Comparison of ENCODE assay signal across 1 cellular context in the genomic region with DNA sequence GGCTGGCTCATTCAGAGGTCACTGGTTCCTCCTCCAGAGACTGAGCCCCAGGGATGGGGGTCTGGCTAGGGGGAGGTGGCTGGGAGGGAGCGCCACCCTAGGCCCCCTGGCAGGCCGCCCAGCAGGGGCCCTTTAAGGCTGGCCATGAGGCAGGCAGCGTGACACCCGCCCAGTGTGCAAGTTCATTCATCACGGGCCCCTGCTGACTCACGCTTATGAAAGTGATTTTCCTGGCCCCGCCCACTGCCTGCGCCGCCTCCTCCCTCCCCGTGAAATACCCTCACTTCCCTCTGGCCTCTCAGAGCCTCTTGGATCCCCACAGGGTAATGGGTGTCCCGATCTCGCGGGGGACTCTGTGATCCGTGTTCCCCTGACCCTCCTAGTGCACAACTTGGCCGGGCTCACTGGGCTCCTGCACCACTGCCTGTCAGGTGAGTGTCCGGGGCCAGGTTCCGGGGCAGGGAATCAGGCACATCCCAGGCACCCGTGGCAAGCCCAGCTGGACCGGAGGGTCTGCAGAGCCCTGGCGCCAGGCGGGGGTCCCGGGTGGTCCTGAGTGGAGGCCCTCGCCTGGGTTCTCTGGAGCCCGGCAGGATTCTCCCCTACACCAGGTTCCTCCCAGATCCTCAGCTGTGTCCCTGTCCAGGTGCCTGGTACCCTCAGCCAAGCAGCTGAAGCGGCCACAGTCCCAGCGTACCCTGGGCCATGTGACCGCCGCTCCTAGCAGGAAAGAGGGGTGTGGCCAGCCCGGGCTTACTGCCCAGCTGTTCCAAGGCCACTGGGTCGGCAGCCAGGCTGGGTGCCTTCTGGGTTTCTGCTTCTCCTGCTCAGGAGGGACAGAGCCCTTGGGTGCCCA.
A peak's percentile ranks its signal among the peaks of the same experiment; 100 is the strongest.
TF ChIP-seq lines count a peak whose summit lies in the region.

A gene with protein sequence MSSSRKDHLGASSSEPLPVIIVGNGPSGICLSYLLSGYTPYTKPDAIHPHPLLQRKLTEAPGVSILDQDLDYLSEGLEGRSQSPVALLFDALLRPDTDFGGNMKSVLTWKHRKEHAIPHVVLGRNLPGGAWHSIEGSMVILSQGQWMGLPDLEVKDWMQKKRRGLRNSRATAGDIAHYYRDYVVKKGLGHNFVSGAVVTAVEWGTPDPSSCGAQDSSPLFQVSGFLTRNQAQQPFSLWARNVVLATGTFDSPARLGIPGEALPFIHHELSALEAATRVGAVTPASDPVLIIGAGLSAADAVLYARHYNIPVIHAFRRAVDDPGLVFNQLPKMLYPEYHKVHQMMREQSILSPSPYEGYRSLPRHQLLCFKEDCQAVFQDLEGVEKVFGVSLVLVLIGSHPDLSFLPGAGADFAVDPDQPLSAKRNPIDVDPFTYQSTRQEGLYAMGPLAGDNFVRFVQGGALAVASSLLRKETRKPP (plus strand): TSS at position 301 of the 856 bp plus-strand sequence. CDS start 4,432 bp downstream, outside the sequence.

TF ChIP-seq in HepG2, 621 proteins besides CTCF, POLR2A, EP300 and RAD21 (continued from another document and continues in another):
- TF ChIP-seq, protein P1, sequence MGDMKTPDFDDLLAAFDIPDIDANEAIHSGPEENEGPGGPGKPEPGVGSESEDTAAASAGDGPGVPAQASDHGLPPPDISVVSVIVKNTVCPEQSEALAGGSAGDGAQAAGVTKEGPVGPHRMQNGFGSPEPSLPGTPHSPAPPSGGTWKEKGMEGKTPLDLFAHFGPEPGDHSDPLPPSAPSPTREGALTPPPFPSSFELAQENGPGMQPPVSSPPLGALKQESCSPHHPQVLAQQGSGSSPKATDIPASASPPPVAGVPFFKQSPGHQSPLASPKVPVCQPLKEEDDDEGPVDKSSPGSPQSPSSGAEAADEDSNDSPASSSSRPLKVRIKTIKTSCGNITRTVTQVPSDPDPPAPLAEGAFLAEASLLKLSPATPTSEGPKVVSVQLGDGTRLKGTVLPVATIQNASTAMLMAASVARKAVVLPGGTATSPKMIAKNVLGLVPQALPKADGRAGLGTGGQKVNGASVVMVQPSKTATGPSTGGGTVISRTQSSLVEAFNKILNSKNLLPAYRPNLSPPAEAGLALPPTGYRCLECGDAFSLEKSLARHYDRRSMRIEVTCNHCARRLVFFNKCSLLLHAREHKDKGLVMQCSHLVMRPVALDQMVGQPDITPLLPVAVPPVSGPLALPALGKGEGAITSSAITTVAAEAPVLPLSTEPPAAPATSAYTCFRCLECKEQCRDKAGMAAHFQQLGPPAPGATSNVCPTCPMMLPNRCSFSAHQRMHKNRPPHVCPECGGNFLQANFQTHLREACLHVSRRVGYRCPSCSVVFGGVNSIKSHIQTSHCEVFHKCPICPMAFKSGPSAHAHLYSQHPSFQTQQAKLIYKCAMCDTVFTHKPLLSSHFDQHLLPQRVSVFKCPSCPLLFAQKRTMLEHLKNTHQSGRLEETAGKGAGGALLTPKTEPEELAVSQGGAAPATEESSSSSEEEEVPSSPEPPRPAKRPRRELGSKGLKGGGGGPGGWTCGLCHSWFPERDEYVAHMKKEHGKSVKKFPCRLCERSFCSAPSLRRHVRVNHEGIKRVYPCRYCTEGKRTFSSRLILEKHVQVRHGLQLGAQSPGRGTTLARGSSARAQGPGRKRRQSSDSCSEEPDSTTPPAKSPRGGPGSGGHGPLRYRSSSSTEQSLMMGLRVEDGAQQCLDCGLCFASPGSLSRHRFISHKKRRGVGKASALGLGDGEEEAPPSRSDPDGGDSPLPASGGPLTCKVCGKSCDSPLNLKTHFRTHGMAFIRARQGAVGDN (CRISPR knock-in tag; IDR thresholded peaks at IDR 0.05) = peak; percentile 88
- TF ChIP-seq, protein P2, sequence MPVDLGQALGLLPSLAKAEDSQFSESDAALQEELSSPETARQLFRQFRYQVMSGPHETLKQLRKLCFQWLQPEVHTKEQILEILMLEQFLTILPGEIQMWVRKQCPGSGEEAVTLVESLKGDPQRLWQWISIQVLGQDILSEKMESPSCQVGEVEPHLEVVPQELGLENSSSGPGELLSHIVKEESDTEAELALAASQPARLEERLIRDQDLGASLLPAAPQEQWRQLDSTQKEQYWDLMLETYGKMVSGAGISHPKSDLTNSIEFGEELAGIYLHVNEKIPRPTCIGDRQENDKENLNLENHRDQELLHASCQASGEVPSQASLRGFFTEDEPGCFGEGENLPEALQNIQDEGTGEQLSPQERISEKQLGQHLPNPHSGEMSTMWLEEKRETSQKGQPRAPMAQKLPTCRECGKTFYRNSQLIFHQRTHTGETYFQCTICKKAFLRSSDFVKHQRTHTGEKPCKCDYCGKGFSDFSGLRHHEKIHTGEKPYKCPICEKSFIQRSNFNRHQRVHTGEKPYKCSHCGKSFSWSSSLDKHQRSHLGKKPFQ (CRISPR knock-in tag; IDR thresholded peaks at IDR 0.05; ENCODE audit: insufficient replicate concordance) = peak; percentile 35
- no peak for TF ChIP-seq ZNF724P (CRISPR knock-in tag; IDR thresholded peaks at IDR 0.05; ENCODE audit: borderline replicate concordance)
- no peak for TF ChIP-seq ZNF260 (CRISPR knock-in tag; IDR thresholded peaks at IDR 0.05; ENCODE audit: borderline replicate concordance, low read depth)
- TF ChIP-seq NFRKB (IDR thresholded peaks at IDR 0.05) = no peak
- TF ChIP-seq ADNP (CRISPR knock-in tag; IDR thresholded peaks at IDR 0.05) = peak; percentile 50; the same call in 1 of the 2 replicates
- TF ChIP-seq MTF1 (CRISPR knock-in tag; IDR thresholded peaks at IDR 0.05) = no peak
- TF ChIP-seq, protein P3, sequence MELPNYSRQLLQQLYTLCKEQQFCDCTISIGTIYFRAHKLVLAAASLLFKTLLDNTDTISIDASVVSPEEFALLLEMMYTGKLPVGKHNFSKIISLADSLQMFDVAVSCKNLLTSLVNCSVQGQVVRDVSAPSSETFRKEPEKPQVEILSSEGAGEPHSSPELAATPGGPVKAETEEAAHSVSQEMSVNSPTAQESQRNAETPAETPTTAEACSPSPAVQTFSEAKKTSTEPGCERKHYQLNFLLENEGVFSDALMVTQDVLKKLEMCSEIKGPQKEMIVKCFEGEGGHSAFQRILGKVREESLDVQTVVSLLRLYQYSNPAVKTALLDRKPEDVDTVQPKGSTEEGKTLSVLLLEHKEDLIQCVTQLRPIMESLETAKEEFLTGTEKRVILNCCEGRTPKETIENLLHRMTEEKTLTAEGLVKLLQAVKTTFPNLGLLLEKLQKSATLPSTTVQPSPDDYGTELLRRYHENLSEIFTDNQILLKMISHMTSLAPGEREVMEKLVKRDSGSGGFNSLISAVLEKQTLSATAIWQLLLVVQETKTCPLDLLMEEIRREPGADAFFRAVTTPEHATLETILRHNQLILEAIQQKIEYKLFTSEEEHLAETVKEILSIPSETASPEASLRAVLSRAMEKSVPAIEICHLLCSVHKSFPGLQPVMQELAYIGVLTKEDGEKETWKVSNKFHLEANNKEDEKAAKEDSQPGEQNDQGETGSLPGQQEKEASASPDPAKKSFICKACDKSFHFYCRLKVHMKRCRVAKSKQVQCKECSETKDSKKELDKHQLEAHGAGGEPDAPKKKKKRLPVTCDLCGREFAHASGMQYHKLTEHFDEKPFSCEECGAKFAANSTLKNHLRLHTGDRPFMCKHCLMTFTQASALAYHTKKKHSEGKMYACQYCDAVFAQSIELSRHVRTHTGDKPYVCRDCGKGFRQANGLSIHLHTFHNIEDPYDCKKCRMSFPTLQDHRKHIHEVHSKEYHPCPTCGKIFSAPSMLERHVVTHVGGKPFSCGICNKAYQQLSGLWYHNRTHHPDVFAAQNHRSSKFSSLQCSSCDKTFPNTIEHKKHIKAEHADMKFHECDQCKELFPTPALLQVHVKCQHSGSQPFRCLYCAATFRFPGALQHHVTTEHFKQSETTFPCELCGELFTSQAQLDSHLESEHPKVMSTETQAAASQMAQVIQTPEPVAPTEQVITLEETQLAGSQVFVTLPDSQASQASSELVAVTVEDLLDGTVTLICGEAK (IDR thresholded peaks at IDR 0.05) = no peak
- TF ChIP-seq, protein P3 (CRISPR knock-in tag; IDR thresholded peaks at IDR 0.05) = peak; percentile 55; the same call in 1 of the 2 replicates
- peak; percentile 92; the same call in 1 of the 2 replicates for TF ChIP-seq ZNF747 (CRISPR knock-in tag; IDR thresholded peaks at IDR 0.05; ENCODE audit: borderline replicate concordance)
- no peak for TF ChIP-seq TCF12 (IDR thresholded peaks at IDR 0.05)
- TF ChIP-seq TCF12 (CRISPR knock-in tag; IDR thresholded peaks at IDR 0.05) = no peak
- no peak for TF ChIP-seq CBX2 (IDR thresholded peaks at IDR 0.05; ENCODE audit: low read depth, low read length)
- TF ChIP-seq CBX2 (CRISPR knock-in tag; IDR thresholded peaks at IDR 0.05; ENCODE audit: low read depth) = no peak
- no peak; the same call in 1 of the 2 replicates for TF ChIP-seq ZNF709 (CRISPR knock-in tag; IDR thresholded peaks at IDR 0.05)
- TF ChIP-seq, protein P4, sequence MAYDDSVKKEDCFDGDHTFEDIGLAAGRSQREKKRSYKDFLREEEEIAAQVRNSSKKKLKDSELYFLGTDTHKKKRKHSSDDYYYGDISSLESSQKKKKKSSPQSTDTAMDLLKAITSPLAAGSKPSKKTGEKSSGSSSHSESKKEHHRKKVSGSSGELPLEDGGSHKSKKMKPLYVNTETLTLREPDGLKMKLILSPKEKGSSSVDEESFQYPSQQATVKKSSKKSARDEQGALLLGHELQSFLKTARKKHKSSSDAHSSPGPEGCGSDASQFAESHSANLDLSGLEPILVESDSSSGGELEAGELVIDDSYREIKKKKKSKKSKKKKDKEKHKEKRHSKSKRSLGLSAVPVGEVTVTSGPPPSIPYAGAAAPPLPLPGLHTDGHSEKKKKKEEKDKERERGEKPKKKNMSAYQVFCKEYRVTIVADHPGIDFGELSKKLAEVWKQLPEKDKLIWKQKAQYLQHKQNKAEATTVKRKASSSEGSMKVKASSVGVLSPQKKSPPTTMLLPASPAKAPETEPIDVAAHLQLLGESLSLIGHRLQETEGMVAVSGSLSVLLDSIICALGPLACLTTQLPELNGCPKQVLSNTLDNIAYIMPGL (CRISPR knock-in tag; IDR thresholded peaks at IDR 0.05; ENCODE audit: borderline replicate concordance in 1 of 2, low read depth in 1 of 2) = peak; percentile 19 to 68; a peak in 2 of 4 replicates
- TF ChIP-seq, protein P5, sequence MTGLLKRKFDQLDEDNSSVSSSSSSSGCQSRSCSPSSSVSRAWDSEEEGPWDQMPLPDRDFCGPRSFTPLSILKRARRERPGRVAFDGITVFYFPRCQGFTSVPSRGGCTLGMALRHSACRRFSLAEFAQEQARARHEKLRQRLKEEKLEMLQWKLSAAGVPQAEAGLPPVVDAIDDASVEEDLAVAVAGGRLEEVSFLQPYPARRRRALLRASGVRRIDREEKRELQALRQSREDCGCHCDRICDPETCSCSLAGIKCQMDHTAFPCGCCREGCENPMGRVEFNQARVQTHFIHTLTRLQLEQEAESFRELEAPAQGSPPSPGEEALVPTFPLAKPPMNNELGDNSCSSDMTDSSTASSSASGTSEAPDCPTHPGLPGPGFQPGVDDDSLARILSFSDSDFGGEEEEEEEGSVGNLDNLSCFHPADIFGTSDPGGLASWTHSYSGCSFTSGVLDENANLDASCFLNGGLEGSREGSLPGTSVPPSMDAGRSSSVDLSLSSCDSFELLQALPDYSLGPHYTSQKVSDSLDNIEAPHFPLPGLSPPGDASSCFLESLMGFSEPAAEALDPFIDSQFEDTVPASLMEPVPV (CRISPR knock-in tag; IDR thresholded peaks at IDR 0.05) = peak; percentile 88
- no peak for TF ChIP-seq ARNT (IDR thresholded peaks at IDR 0.05)
- TF ChIP-seq SP1 (IDR thresholded peaks at IDR 0.05) = no peak
- peak; percentile 84 for TF ChIP-seq SP1 (CRISPR knock-in tag; IDR thresholded peaks at IDR 0.05)
- TF ChIP-seq TP53 (CRISPR knock-in tag; conservative IDR thresholded peaks at IDR 0.05) = peak; percentile 80; the same call in 1 of the 2 replicates
- TF ChIP-seq ZNF430 (CRISPR knock-in tag; IDR thresholded peaks at IDR 0.05) = peak; percentile 96
- TF ChIP-seq, protein P6, sequence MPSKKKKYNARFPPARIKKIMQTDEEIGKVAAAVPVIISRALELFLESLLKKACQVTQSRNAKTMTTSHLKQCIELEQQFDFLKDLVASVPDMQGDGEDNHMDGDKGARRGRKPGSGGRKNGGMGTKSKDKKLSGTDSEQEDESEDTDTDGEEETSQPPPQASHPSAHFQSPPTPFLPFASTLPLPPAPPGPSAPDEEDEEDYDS (CRISPR knock-in tag; IDR thresholded peaks at IDR 0.05) = peak; percentile 99
- TF ChIP-seq SNRNP70 (IDR thresholded peaks at IDR 0.05; ENCODE audit: low read depth, low read length) = no peak
- TF ChIP-seq, protein P7, sequence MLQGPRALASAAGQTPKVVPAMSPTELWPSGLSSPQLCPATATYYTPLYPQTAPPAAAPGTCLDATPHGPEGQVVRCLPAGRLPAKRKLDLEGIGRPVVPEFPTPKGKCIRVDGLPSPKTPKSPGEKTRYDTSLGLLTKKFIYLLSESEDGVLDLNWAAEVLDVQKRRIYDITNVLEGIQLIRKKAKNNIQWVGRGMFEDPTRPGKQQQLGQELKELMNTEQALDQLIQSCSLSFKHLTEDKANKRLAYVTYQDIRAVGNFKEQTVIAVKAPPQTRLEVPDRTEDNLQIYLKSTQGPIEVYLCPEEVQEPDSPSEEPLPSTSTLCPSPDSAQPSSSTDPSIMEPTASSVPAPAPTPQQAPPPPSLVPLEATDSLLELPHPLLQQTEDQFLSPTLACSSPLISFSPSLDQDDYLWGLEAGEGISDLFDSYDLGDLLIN (CRISPR knock-in tag; IDR thresholded peaks at IDR 0.05; ENCODE audit: borderline replicate concordance) = no peak
- no peak for TF ChIP-seq ZNF234 (CRISPR knock-in tag; conservative IDR thresholded peaks at IDR 0.05)
- TF ChIP-seq, protein P8, sequence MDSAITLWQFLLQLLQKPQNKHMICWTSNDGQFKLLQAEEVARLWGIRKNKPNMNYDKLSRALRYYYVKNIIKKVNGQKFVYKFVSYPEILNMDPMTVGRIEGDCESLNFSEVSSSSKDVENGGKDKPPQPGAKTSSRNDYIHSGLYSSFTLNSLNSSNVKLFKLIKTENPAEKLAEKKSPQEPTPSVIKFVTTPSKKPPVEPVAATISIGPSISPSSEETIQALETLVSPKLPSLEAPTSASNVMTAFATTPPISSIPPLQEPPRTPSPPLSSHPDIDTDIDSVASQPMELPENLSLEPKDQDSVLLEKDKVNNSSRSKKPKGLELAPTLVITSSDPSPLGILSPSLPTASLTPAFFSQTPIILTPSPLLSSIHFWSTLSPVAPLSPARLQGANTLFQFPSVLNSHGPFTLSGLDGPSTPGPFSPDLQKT (CRISPR knock-in tag; IDR thresholded peaks at IDR 0.05; ENCODE audit: borderline replicate concordance) = no peak
